ENCODE assay signal across 8 cellular contexts in the genomic region with DNA sequence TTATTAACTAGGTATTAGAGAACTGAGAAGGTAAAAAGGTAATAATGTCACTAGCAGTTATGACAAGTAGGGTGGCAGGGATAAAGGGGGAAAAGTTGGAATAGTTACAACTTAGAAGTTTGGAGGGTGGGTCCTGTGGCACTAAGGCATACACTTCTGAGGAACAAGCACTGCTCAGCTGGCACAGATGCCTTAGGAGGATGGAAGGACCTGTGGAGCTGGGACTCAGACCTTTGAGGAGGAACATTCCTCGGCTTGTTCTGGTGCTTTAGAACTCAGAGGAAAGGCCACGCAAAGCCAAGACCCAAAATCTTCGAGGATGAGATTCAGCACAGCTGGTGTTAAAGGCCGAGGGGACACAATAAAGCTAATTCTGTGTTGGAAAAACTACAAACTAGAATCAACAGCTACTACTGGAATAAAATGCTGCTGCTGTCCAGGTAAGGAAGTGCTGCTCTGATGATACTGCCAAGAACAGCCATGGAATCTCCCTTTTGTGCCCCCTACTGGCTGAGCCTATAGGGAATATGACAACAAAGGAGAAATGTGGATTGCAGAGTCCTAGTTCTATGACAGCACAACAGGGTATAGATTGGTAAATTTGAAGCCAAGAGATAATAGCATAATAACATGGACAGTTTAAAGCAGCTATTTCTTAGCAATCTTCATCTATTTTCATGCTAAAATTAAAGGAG.
A peak's percentile ranks its signal among the peaks of the same experiment; 100 is the strongest.
DNase-seq lines count a peak whose midpoint lies in the region; ATAC-seq and FAIRE-seq lines count a peak whose summit lies in the region.

No MANE protein-coding gene starts in this region.

- no peaks in the 10 kb centered on the region for H3K9me3 Mint-ChIP-seq in activated naive CD4-positive, alpha-beta T cell treated with anti-CD3 and anti-CD28 coated beads for 36 hours

- peak; percentile 27 for FAIRE-seq in RCC 7860 (lab: Jason Lieb, UNC)

- H3K27ac Mint-ChIP-seq in activated naive CD4-positive, alpha-beta T cell treated with anti-CD3 and anti-CD28 coated beads for 36 hours, result no peak overlapping the region

- H3K27me3 Mint-ChIP-seq in activated naive CD4-positive, alpha-beta T cell treated with anti-CD3 and anti-CD28 coated beads for 36 hours (ENCODE audit: low read depth), result peaks cover 11% of the 10 kb centered on the region

- peak; percentile 19 for DNase-seq in activated naive CD4-positive, alpha-beta T cell treated with anti-CD3 and anti-CD28 coated beads for 36 hours
- no peak for DNase-seq in activated naive CD4-positive, alpha-beta T cell treated with Interleukin-2 at 50 U/mL for 16 hours
- DNase-seq in RCC 7860 (ENCODE audit: low spot score) (peak; percentile 28), glomerular visceral epithelial cell (ENCODE audit: extremely low spot score) (peak; percentile 14)

- CTCF ChIA-PET in activated naive CD4-positive, alpha-beta T cell treated with anti-CD3 and anti-CD28 coated beads for 36 hours (lab: Charles Lee), result interaction anchor here (1.7 kb wide), 1 partner anchor 107 kb away, joined by 3 read pairs; no protein-coding TSS in a partner anchor

- H3K36me3 Mint-ChIP-seq in activated naive CD4-positive, alpha-beta T cell treated with anti-CD3 and anti-CD28 coated beads for 36 hours (ENCODE audit: low read depth), result no peaks in the 10 kb centered on the region

- no peaks in the 10 kb centered on the region for H3K4me1 Mint-ChIP-seq in activated naive CD4-positive, alpha-beta T cell treated with anti-CD3 and anti-CD28 coated beads for 36 hours (ENCODE audit: low read depth)

- ATAC-seq in HG02885 (IDR thresholded peaks at IDR 0.05; ENCODE audit: poor library complexity, unreplicated experiment), result peak; percentile 76
- no peak for ATAC-seq in HG03097 (IDR thresholded peaks at IDR 0.05; ENCODE audit: low FRiP score, unreplicated experiment)
- no peak for ATAC-seq in GM21526 (IDR thresholded peaks at IDR 0.05; ENCODE audit: low FRiP score, unreplicated experiment)
- no peak for ATAC-seq in GM19452 (IDR thresholded peaks at IDR 0.05; ENCODE audit: unreplicated experiment)

- intact Hi-C loops in activated naive CD4-positive, alpha-beta T cell treated with anti-CD3 and anti-CD28 coated beads for 36 hours (cut with micrococcal nuclease), result loop anchor here (1.0 kb wide), 1 partner anchor 108 kb away; no protein-coding TSS in a partner anchor

- H3K4me3 Mint-ChIP-seq in activated naive CD4-positive, alpha-beta T cell treated with anti-CD3 and anti-CD28 coated beads for 36 hours, result no peak overlapping the region
